33 cellular contexts compared by ENCODE assay signal in the genomic region with DNA sequence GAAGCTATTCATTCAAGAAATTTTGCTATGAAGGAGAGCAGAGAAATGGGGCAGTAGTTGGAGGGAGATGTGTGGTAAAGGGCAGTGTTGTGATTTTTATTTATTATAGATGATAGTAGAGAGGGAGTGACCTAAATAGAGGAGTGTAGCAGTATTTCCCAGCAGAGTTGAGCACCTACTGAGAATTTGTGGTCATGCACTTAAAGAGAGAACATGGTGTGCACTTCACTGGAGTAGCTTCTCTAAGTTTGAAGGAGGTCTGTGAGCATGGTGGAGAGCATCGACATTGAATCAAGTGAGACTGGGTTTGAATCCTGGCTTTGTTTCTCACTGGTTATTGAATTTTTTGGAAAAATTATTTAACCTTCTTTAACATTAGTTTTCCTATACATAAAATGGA.
A peak's percentile ranks its signal among the peaks of the same experiment; 100 is the strongest.
DNase-seq lines count a peak whose midpoint lies in the region; ATAC-seq and TF ChIP-seq lines count a peak whose summit lies in the region.
"Had no signal": no experiment of that assay in that cellular context is flagged by ENCODE, and none has a peak within 500 bp of the region (broad histone marks: within the 10 kb centered on the region; RNA-seq: fewer than 3 reads in every experiment).

No MANE protein-coding gene starts in this region.

- TF ChIP-seq EP300 in esophagus muscularis mucosa (IDR thresholded peaks at IDR 0.05), result no peak
- no peak for TF ChIP-seq EP300 in gastroesophageal sphincter (IDR thresholded peaks at IDR 0.05)

- 100% methylated on average over 1 of the region's 1 CpG for WGBS in esophagus muscularis mucosa
- 92 to 100% methylated on average over 1 of the region's 1 CpG for WGBS in gastroesophageal sphincter (ENCODE audit: low coverage in 1 of 2), 2 donors
- WGBS in right cardiac atrium, result 89% methylated on average over 1 of the region's 1 CpG
- WGBS in mesendoderm (ENCODE audit: extremely low coverage, insufficient coverage, low lambda C conversion rate), result no CpG with 5 or more reads among the region's 1 CpG

- H2BK120ac ChIP-seq in mesendoderm (ENCODE audit: low read depth, low read length), result no peak overlapping the region

- no peak overlapping the region for H2BK5ac ChIP-seq in mesendoderm (ENCODE audit: low read length)

- H3K23ac ChIP-seq in mesendoderm (ENCODE audit: low read length), result no peak overlapping the region

- H2BK15ac ChIP-seq in mesendoderm (replicated peaks; ENCODE audit: low read depth), result no peak overlapping the region

- H3K27me3 ChIP-seq in esophagus muscularis mucosa (no peaks in the 10 kb centered on the region), left lung (no peaks in the 10 kb centered on the region), lower lobe of right lung (ENCODE audit: low read depth) (no peaks in the 10 kb centered on the region), upper lobe of right lung (no peaks in the 10 kb centered on the region), gastroesophageal sphincter (no peaks in the 10 kb centered on the region), right cardiac atrium (ENCODE audit: control insufficient read depth, insufficient read depth) (no peaks in the 10 kb centered on the region), mesendoderm (ENCODE audit: insufficient read depth, low read length, poor library complexity) (no peaks in the 10 kb centered on the region)
- H3K27me3 ChIP-seq: BE2C; BLaER1; BLaER1 treated with 17β-estradiol and CSF1 and Interleukin-3, amounts not matched to agents 10 nM and 100 nM had no signal

- TF ChIP-seq POLR2A in esophagus muscularis mucosa (IDR thresholded peaks at IDR 0.05; ENCODE audit: low read depth) (no peak), gastroesophageal sphincter (IDR thresholded peaks at IDR 0.05) (no peak)

- no peak overlapping the region for H3K56ac ChIP-seq in mesendoderm (ENCODE audit: low read length)

- H3K18ac ChIP-seq in mesendoderm (ENCODE audit: low read length), result no peak overlapping the region

- no peak overlapping the region for H3K4me2 ChIP-seq in mesendoderm (ENCODE audit: low read length)
- H3K4me2 ChIP-seq: A549; BLaER1; BLaER1 treated with 17β-estradiol and CSF1 and Interleukin-3, amounts not matched to agents 10 nM and 100 nM had no signal

- H3K79me2 ChIP-seq in mesendoderm (ENCODE audit: control insufficient read depth, insufficient read depth, low read length), result no peaks in the 10 kb centered on the region

- TF ChIP-seq CTCF in esophagus muscularis mucosa (IDR thresholded peaks at IDR 0.05), result no peak
- no peak for TF ChIP-seq CTCF in left lung (IDR thresholded peaks at IDR 0.05)
- TF ChIP-seq CTCF in lower lobe of right lung (IDR thresholded peaks at IDR 0.05), result no peak
- TF ChIP-seq CTCF in upper lobe of right lung (IDR thresholded peaks at IDR 0.05), result no peak
- no peak for TF ChIP-seq CTCF in gastroesophageal sphincter (IDR thresholded peaks at IDR 0.05)

- H3K36me3 ChIP-seq in esophagus muscularis mucosa (no peaks in the 10 kb centered on the region), left lung (no peaks in the 10 kb centered on the region), lower lobe of right lung (no peaks in the 10 kb centered on the region), upper lobe of right lung (no peaks in the 10 kb centered on the region), gastroesophageal sphincter (no peaks in the 10 kb centered on the region), mesendoderm (ENCODE audit: control insufficient read depth, insufficient read depth, low read length) (no peaks in the 10 kb centered on the region)
- H3K36me3 ChIP-seq: BE2C; BLaER1; BLaER1 treated with 17β-estradiol and CSF1 and Interleukin-3, amounts not matched to agents 10 nM and 100 nM had no signal

- H3K4ac ChIP-seq in mesendoderm (ENCODE audit: low read depth, low read length), result no peak overlapping the region

- no peak overlapping the region for H3K27ac ChIP-seq in esophagus muscularis mucosa (replicated peaks in 1 of 4)
- H3K27ac ChIP-seq in left lung, result no peak overlapping the region
- no peak overlapping the region for H3K27ac ChIP-seq in lower lobe of right lung
- H3K27ac ChIP-seq in upper lobe of right lung, result no peak overlapping the region
- no peak overlapping the region for H3K27ac ChIP-seq in gastroesophageal sphincter
- H3K27ac ChIP-seq in right cardiac atrium (ENCODE audit: low read length), result no peak overlapping the region
- no peak overlapping the region for H3K27ac ChIP-seq in mesendoderm (ENCODE audit: low read depth, low read length)
- H3K27ac ChIP-seq: 22Rv1; A549; BLaER1; BLaER1 treated with 17β-estradiol and CSF1 and Interleukin-3, amounts not matched to agents 10 nM and 100 nM; C4-2B had no signal

- H2AK5ac ChIP-seq in mesendoderm (ENCODE audit: low read length), result no peak overlapping the region

- H3K4me3 ChIP-seq in esophagus muscularis mucosa, result no peak overlapping the region
- no peak overlapping the region for H3K4me3 ChIP-seq in left lung
- no peak overlapping the region for H3K4me3 ChIP-seq in lower lobe of right lung
- no peak overlapping the region for H3K4me3 ChIP-seq in upper lobe of right lung
- H3K4me3 ChIP-seq in gastroesophageal sphincter, result no peak overlapping the region
- H3K4me3 ChIP-seq in right cardiac atrium (ENCODE audit: low read length), result no peak overlapping the region
- H3K4me3 ChIP-seq in mesendoderm (ENCODE audit: low read length), result no peak overlapping the region
- H3K4me3 ChIP-seq: A549; BLaER1; BLaER1 treated with 17β-estradiol and CSF1 and Interleukin-3, amounts not matched to agents 10 nM and 100 nM had no signal

- H3K79me1 ChIP-seq in mesendoderm (ENCODE audit: low read length), result no peaks in the 10 kb centered on the region

- no peak overlapping the region for H3K9ac ChIP-seq in mesendoderm (ENCODE audit: low read length)
- H3K9ac ChIP-seq: BLaER1; BLaER1 treated with 17β-estradiol and CSF1 and Interleukin-3, amounts not matched to agents 10 nM and 100 nM had no signal

- no peak overlapping the region for H4K8ac ChIP-seq in mesendoderm (ENCODE audit: low read depth, low read length)

- DNase-seq in esophagus muscularis mucosa (ENCODE audit: extremely low spot score) (peak; percentile 39), left lung (no peak), lower lobe of right lung (no peak), upper lobe of right lung (no peak), right cardiac atrium (no peak), mesendoderm (no peak), NCI-H748 treated with DMSO at 0.1 percent for 48 hours (lab: John Stamatoyannopoulos, UW) (no peak)
- DNase-seq: 8988T; ACHN; AML-193; BE2C; C1 segment of cervical spinal cord; Caco-2; Calu3; CD4-positive, alpha-beta memory T cell; CD4-positive, alpha-beta T cell; CD4-positive, CD25-positive, alpha-beta regulatory T cell; CD8-positive, alpha-beta memory T cell; CD8-positive, alpha-beta T cell; COR-L47; DMS 273 treated with DMSO at 0.1 percent for 48 hours; DMS153; DMS53; DMS79; DMS79 treated with DMSO at 0.1 percent for 48 hours; DND-41; EL had no signal

- ATAC-seq in left lung (peak; percentile 80), lower lobe of right lung (peak; percentile 19 to 60), upper lobe of right lung (peak; percentile 61), gastroesophageal sphincter (no peak), right cardiac atrium (no peak)
- ATAC-seq: A549; CD8-positive, alpha-beta T cell had no signal

- H3K9me3 ChIP-seq in esophagus muscularis mucosa, result no peaks in the 10 kb centered on the region
- H3K9me3 ChIP-seq in left lung, result no peaks in the 10 kb centered on the region
- H3K9me3 ChIP-seq in lower lobe of right lung, result no peaks in the 10 kb centered on the region
- no peaks in the 10 kb centered on the region for H3K9me3 ChIP-seq in upper lobe of right lung
- H3K9me3 ChIP-seq in gastroesophageal sphincter, result no peaks in the 10 kb centered on the region
- H3K9me3 ChIP-seq in right cardiac atrium (ENCODE audit: control insufficient read depth, low read length), result no peaks in the 10 kb centered on the region
- H3K9me3 ChIP-seq: A549, BE2C, BLaER1, Caco-2 had no signal

- intact Hi-C loops in esophagus muscularis mucosa (cut with DNase I) (no loop called here), left lung (cut with DNase I) (no loop called here), lower lobe of right lung (cut with DNase I) (no loop called here), upper lobe of right lung (cut with DNase I) (no loop called here), right cardiac atrium (cut with DNase I) (no loop called here)

- H4K5ac ChIP-seq in mesendoderm (ENCODE audit: low read length), result no peak overlapping the region

- no peaks in the 10 kb centered on the region for H3K4me1 ChIP-seq in esophagus muscularis mucosa
- no peaks in the 10 kb centered on the region for H3K4me1 ChIP-seq in left lung
- no peaks in the 10 kb centered on the region for H3K4me1 ChIP-seq in lower lobe of right lung
- no peaks in the 10 kb centered on the region for H3K4me1 ChIP-seq in upper lobe of right lung
- H3K4me1 ChIP-seq in gastroesophageal sphincter, result no peaks in the 10 kb centered on the region
- H3K4me1 ChIP-seq in right cardiac atrium (ENCODE audit: control insufficient read depth, insufficient read depth, low read length), result no peaks in the 10 kb centered on the region
- H3K4me1 ChIP-seq in mesendoderm (ENCODE audit: control insufficient read depth, low read depth, low read length), result no peaks in the 10 kb centered on the region
- H3K4me1 ChIP-seq: A549; BE2C; BLaER1; BLaER1 treated with 17β-estradiol and CSF1 and Interleukin-3, amounts not matched to agents 10 nM and 100 nM; Caco-2 had no signal

Comparison
In these comparisons a context has a peak if more than half of its experiments do, and no peak if none do; other contexts are left out.
1. ATAC-seq: peak in left lung (single experiment), lower lobe of right lung (2 of 2) and upper lobe of right lung (single experiment); none in gastroesophageal sphincter (single experiment) and right cardiac atrium (0 of 2).